Comparison of ENCODE assay signal across 12 cellular contexts in the genomic region with DNA sequence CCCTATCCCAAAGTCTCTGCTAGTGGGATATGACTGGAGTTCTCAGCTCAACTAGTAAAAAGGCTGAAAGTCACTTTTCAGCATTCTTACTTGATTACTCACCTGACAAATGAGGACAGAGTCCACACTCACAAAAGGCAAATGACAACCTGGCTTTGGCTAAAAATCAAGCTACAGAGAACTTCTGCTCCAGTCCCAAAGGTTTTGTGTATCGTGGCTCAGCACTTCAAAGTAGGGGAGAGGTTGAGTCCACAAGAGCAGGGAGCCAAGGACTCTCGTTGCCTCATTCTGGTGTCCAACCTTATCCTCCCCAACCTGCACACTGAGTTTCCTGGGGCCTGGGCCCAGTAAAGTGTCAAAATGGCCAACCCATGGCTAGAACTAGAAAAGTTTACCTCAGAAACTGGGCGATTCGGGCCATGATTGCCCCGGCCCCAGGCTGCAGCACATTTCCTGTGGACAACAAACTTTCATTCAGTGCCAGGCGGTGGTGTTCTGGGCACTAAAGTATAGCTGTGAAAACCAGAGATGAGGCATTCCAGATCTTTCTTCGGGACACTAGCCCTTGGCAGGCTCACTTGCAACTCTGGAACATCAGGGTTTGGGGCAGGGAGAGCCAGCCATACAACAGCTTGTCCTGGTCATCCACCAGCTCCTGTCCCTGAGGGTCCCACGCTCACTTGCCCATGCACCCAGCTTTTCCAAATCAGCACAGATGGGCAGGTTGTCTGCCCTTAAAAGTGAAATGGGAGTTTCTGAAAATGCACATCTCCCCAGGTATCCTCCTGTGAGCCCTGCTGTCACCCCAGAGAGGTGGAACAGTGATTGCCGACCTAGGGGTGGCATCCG. TPM values are rescaled to one million over a fixed set of nuclear protein-coding genes. Genes with fewer than 3 reads are reported as not detected.
DNase-seq lines count a peak whose midpoint lies in the region; ATAC-seq and TF ChIP-seq lines count a peak whose summit lies in the region.
"Had no signal": no experiment of that assay in that cellular context is flagged by ENCODE, and none has a peak within 500 bp of the region (broad histone marks: within the 10 kb centered on the region; RNA-seq: fewer than 3 reads in every experiment).

No MANE protein-coding gene starts in this region.

- CTCF ChIA-PET in CD8-positive, alpha-beta memory T cell (lab: Charles Lee), result no interaction called here

- POLR2A ChIA-PET in CD8-positive, alpha-beta memory T cell (lab: Charles Lee), result interaction anchor here (0.6 kb wide), 1 partner anchor 33 kb away, joined by 4 read pairs; no protein-coding TSS in a partner anchor

- peaks cover 0 to 81% (median 6%) of the 10 kb centered on the region in 3 donors for H3K36me3 Mint-ChIP-seq in CD8-positive, alpha-beta memory T cell

- H3K9me3 Mint-ChIP-seq in CD8-positive, alpha-beta memory T cell, result no peaks in the 10 kb centered on the region

- peak overlapping the region in 7 of 8 donors; percentile 26 to 93 (median 37) for H3K27ac Mint-ChIP-seq in CD8-positive, alpha-beta memory T cell

- H3K4me3 Mint-ChIP-seq in CD8-positive, alpha-beta memory T cell, result peak overlapping the region in 2 of 7 donors; percentile 3 to 96

- no peak for DNase-seq in CD8-positive, alpha-beta memory T cell
- DNase-seq in Peyer's patch (peak in 1 of 3 donors; percentile 63), omental fat pad (ENCODE audit: low spot score) (peak; percentile 15), T-helper 1 cell (no peak), left cardiac atrium (no peak)
- DNase-seq: aorta; COR-L47; NCI-H748 treated with DMSO at 0.1 percent for 48 hours; stimulated activated CD4-positive, alpha-beta T cell treated with anti-CD3 and anti-CD28 coated beads, Interleukin-4, amount 100 ng/mL, for 1 hour had no signal

- H3K4me1 ChIP-seq in CD8-positive, alpha-beta memory T cell (ENCODE audit: insufficient read depth, low read length), result peaks cover 20% of the 10 kb centered on the region
- H3K4me1 ChIP-seq in Peyer's patch (peaks cover 5 to 73% (median 7%) of the 10 kb centered on the region in 4 donors), esophagus (ENCODE audit: control insufficient read depth in 2 of 2, insufficient read depth in 2 of 2, low read length in 1 of 2) (peaks cover 0 to 12% of the 10 kb centered on the region in 2 donors)

- peak in 1 of 2 donors; percentile 56 for TF ChIP-seq POLR2A in Peyer's patch (IDR thresholded peaks at IDR 0.05)

- no peaks in the 10 kb centered on the region for H3K9me3 ChIP-seq in CD8-positive, alpha-beta memory T cell (ENCODE audit: low read length)
- H3K9me3 ChIP-seq in Peyer's patch, result no peaks in the 10 kb centered on the region
- no peaks in the 10 kb centered on the region for H3K9me3 ChIP-seq in esophagus (ENCODE audit: control insufficient read depth in 2 of 2, insufficient read depth in 1 of 2, low read depth in 1 of 2, low read length in 1 of 2)

- peaks cover 52 to 77% (median 70%) of the 10 kb centered on the region in 3 donors for H3K4me1 Mint-ChIP-seq in CD8-positive, alpha-beta memory T cell

- H3K4me3 ChIP-seq in CD8-positive, alpha-beta memory T cell (ENCODE audit: low read length), result no peak overlapping the region
- H3K4me3 ChIP-seq in Peyer's patch (peak overlapping the region in 1 of 4 donors; percentile 27), esophagus (ENCODE audit: low read depth in 1 of 2, low read length in 2 of 2) (no peak overlapping the region)

- H3K36me3 ChIP-seq in CD8-positive, alpha-beta memory T cell (ENCODE audit: insufficient read depth, low read length), result peaks cover 41% of the 10 kb centered on the region
- H3K36me3 ChIP-seq in Peyer's patch (peaks cover 0 to 48% (median 0%) of the 10 kb centered on the region in 3 donors), esophagus (ENCODE audit: control insufficient read depth in 2 of 2, insufficient read depth in 2 of 2, low read length in 1 of 2) (peaks cover 8 to 25% of the 10 kb centered on the region in 2 donors)

- WGBS in esophagus, 2 donors, result 70 to 75% methylated on average over 10 of the region's 10 CpGs

- no peak overlapping the region for H3K27ac ChIP-seq in CD8-positive, alpha-beta memory T cell (ENCODE audit: low read depth, low read length)
- H3K27ac ChIP-seq in Peyer's patch (peak overlapping the region in 3 of 4 donors; percentile 56 to 89 (median 58)), esophagus (ENCODE audit: low read depth in 2 of 2, low read length in 1 of 2) (peak overlapping the region; percentile 45 to 46)

- intact Hi-C loops in left cardiac atrium (cut with DNase I), result loop anchor here in 1 of 2 donors (10.0 kb wide), 1 partner anchor 111 kb away; no protein-coding TSS in a partner anchor

- no peaks in the 10 kb centered on the region for H3K27me3 Mint-ChIP-seq in CD8-positive, alpha-beta memory T cell

- TF ChIP-seq CTCF in Peyer's patch (IDR thresholded peaks at IDR 0.05) (no peak), omental fat pad (IDR thresholded peaks at IDR 0.05) (no peak)

- H3K27me3 ChIP-seq in CD8-positive, alpha-beta memory T cell (ENCODE audit: insufficient read depth, low read length, poor library complexity, severe bottlenecking), result no peaks in the 10 kb centered on the region
- H3K27me3 ChIP-seq in Peyer's patch (no peaks in the 10 kb centered on the region), esophagus (ENCODE audit: control insufficient read depth in 1 of 2, insufficient read depth in 2 of 2, low read length in 2 of 2) (no peaks in the 10 kb centered on the region)

- ATAC-seq in omental fat pad (ENCODE audit: low FRiP score) (no peak), GM19324 (IDR thresholded peaks at IDR 0.05; ENCODE audit: low FRiP score, unreplicated experiment) (no peak), HG02571 (IDR thresholded peaks at IDR 0.05; ENCODE audit: unreplicated experiment) (no peak), left cardiac atrium (no peak)

RNA-seq across cellular contexts. Expression of a gene that starts 3.1 kb away (rescaled TPM):
- total RNA-seq in CD8-positive, alpha-beta memory T cell, result 10 to 100 TPM; 67.1 to 67.4 TPM
- 49.0 TPM for polyA plus RNA-seq in CD8-positive, alpha-beta memory T cell
- total RNA-seq in Peyer's patch (100 to 1,000 TPM; 123 to 324 (median 186) TPM), omental fat pad (10 to 100 TPM; 48.1 to 69.5 (median 62.5) TPM), left cardiac atrium (10 to 100 TPM; 73.8 to 80.8 TPM)
- 100 to 1,000 TPM in 1 of 2 donors, 10 to 100 TPM in 1; 79.4 to 101 TPM for polyA plus RNA-seq in esophagus

RNA-seq across cellular contexts. Expression of a gene that starts 4.7 kb away (rescaled TPM):
- 10 to 100 TPM; 32.9 to 35.9 TPM for total RNA-seq in CD8-positive, alpha-beta memory T cell
- 108 TPM for polyA plus RNA-seq in CD8-positive, alpha-beta memory T cell
- 10 to 100 TPM; 41.8 to 82.7 (median 73.8) TPM for total RNA-seq in Peyer's patch
- polyA plus RNA-seq in esophagus, result 10 to 100 TPM; 26.5 to 44.0 TPM
- total RNA-seq in omental fat pad, result 10 to 100 TPM; 37.6 to 78.0 (median 53.6) TPM
- 10 to 100 TPM; 10.8 to 19.0 TPM for total RNA-seq in left cardiac atrium

RNA-seq across cellular contexts. Expression of a gene that starts 31.6 kb away (rescaled TPM):
- 10 to 100 TPM; 56.3 to 60.0 TPM for total RNA-seq in CD8-positive, alpha-beta memory T cell
- 16.4 TPM for polyA plus RNA-seq in CD8-positive, alpha-beta memory T cell
- total RNA-seq in Peyer's patch (10 to 100 TPM; 17.3 to 49.7 (median 28.7) TPM), omental fat pad (10 to 100 TPM; 29.8 to 51.7 (median 45.5) TPM), left cardiac atrium (10 to 100 TPM; 21.4 to 35.2 TPM)
- polyA plus RNA-seq in esophagus, result 10 to 100 TPM; 21.7 to 27.5 TPM
